In genomic region chr1:844472-845026, GRCh38 we compare ENCODE assay signal across 13 cellular contexts.
DNase-seq lines count a peak whose midpoint lies in the region; ATAC-seq and TF ChIP-seq lines count a peak whose summit lies in the region.
"Had no signal": no experiment of that assay in that cellular context is flagged by ENCODE, and none has a peak within 500 bp of the region (broad histone marks: within the 10 kb centered on the region; RNA-seq: fewer than 3 reads in every experiment).

No MANE protein-coding gene starts in this region.

- H3K9me3 Mint-ChIP-seq in immature natural killer cell = no peaks in the 10 kb centered on the region
- H3K9me3 Mint-ChIP-seq in type B pancreatic cell = no peaks in the 10 kb centered on the region

- H3K4me1 ChIP-seq in transverse colon = no peaks in the 10 kb centered on the region

- intact Hi-C loops in transverse colon (cut with DNase I; ENCODE audit: low total_unique reads) = no loop called here

- no peak for ATAC-seq in GM18909 (IDR thresholded peaks at IDR 0.05; ENCODE audit: poor library complexity, unreplicated experiment)

- H3K4me3 Mint-ChIP-seq in immature natural killer cell (peak overlapping the region; percentile 13 to 55 (median 39)), type B pancreatic cell (no peak overlapping the region)

- no peaks in the 10 kb centered on the region for H3K27me3 ChIP-seq in transverse colon

- no peak overlapping the region for H3K4me3 ChIP-seq in transverse colon
- H3K4me3 ChIP-seq: SK-N-MC, smooth muscle cell had no signal

- no peak for TF ChIP-seq CTCF in type B pancreatic cell (conservative IDR thresholded peaks at IDR 0.05)
- no peak for TF ChIP-seq CTCF in transverse colon (IDR thresholded peaks at IDR 0.05)

- no peaks in the 10 kb centered on the region for H3K36me3 ChIP-seq in transverse colon

- TF ChIP-seq EP300 in transverse colon (IDR thresholded peaks at IDR 0.05; ENCODE audit: low read depth) = no peak

- H3K36me3 Mint-ChIP-seq in immature natural killer cell (peaks cover 0 to 4% (median 3%) of the 10 kb centered on the region in 3 donors), type B pancreatic cell (peaks cover 4% of the 10 kb centered on the region)

- H3K4me1 Mint-ChIP-seq in immature natural killer cell (peaks cover 19 to 26% of the 10 kb centered on the region in 2 donors), type B pancreatic cell (ENCODE audit: unreplicated experiment) (peaks cover 5% of the 10 kb centered on the region)

- no peak overlapping the region for H3K27ac ChIP-seq in transverse colon
- H3K27ac ChIP-seq: SK-N-MC had no signal

- DNase-seq in stimulated activated CD4-positive, alpha-beta T cell treated with anti-CD3 and anti-CD28 coated beads, Interleukin-12 subunit alpha, Interleukin-12 subunit beta, amount 100 ng/mL, for 4 hours = peak; percentile 19
- no peak for DNase-seq in stimulated activated CD4-positive, alpha-beta T cell treated with anti-CD3 and anti-CD28 coated beads, Interleukin-1b, Interleukin-23, amount 100 ng/mL, for 48 hours
- DNase-seq in activated effector memory CD4-positive, alpha-beta T cell treated with anti-CD3 and anti-CD28 coated beads, Interleukin-2, amount 50 U/mL, for 16 hours = peak; percentile 75
- DNase-seq in immature natural killer cell (no peak), type B pancreatic cell (ENCODE audit: extremely low spot score, unreplicated experiment) (no peak), cerebellar nuclear complex (lab: John Stamatoyannopoulos, UW) (no peak), transverse colon (no peak)
- DNase-seq: activated CD4-positive, CD25-positive, alpha-beta regulatory T cell treated with anti-CD3 and anti-CD28 coated beads, Interleukin-2, amount 50 U/mL, for 72 hours; Karpas-422; NCI-H2081 treated with DMSO at 0.1 percent for 48 hours had no signal

- H3K27ac Mint-ChIP-seq in immature natural killer cell (peak overlapping the region; percentile 77 to 89 (median 84)), type B pancreatic cell (peak overlapping the region; percentile 11)

- in situ Hi-C loops in transverse colon (cut with MboI; ENCODE audit: low pct_ligation_motif_present in 1 of 4, low pct_unique_long_range_greater_than_20kb in 1 of 4, low sequenced_read_pairs in 3 of 4) = no loop called here

- no peak for TF ChIP-seq POLR2A in transverse colon (IDR thresholded peaks at IDR 0.05)

- no peaks in the 10 kb centered on the region for H3K9me3 ChIP-seq in transverse colon

- peaks cover 0 to 2% (median 0%) of the 10 kb centered on the region in 3 donors for H3K27me3 Mint-ChIP-seq in immature natural killer cell (ENCODE audit: low read depth in 3 of 3)
- no peaks in the 10 kb centered on the region for H3K27me3 Mint-ChIP-seq in type B pancreatic cell

- 83% methylated on average over 11 to 13 of the region's 13 CpGs for WGBS in transverse colon (ENCODE audit: low coverage in 1 of 2), 2 donors

Comparison
In these comparisons a context has a peak if more than half of its experiments do, and no peak if none do; other contexts are left out.
1. DNase-seq: peak in stimulated activated CD4-positive, alpha-beta T cell treated with anti-CD3 and anti-CD28 coated beads, Interleukin-12 subunit alpha, Interleukin-12 subunit beta, amount 100 ng/mL, for 4 hours (single experiment) and activated effector memory CD4-positive, alpha-beta T cell treated with anti-CD3 and anti-CD28 coated beads, Interleukin-2, amount 50 U/mL, for 16 hours (single experiment); none in stimulated activated CD4-positive, alpha-beta T cell treated with anti-CD3 and anti-CD28 coated beads, Interleukin-1b, Interleukin-23, amount 100 ng/mL, for 48 hours (single experiment), immature natural killer cell (0 of 3), type B pancreatic cell (single experiment), cerebellar nuclear complex (0 of 2) and transverse colon (single experiment).